In genomic region chr3:50324351-50325144, GRCh38 we compare ENCODE assay signal across 8 cellular contexts. TPM values are rescaled to one million over a fixed set of nuclear protein-coding genes. Genes with fewer than 3 reads are reported as not detected.
DNase-seq lines count a peak whose midpoint lies in the region; ATAC-seq and TF ChIP-seq lines count a peak whose summit lies in the region.

No MANE protein-coding gene starts in this region.

- peak; percentile 55 for DNase-seq in AG10803 (ENCODE audit: low read depth)
- peak; percentile 49 to 87 for DNase-seq in HAP-1 (ENCODE audit: low spot score in 2 of 2)
- peak; percentile 70 for DNase-seq in OCI-LY7 (ENCODE audit: low spot score)
- peak; percentile 72 to 76 for DNase-seq in activated T-cell treated with anti-CD3 and anti-CD28 coated beads, Interleukin-2, amount 50 U/mL, for 72 hours
- DNase-seq in esophagus squamous epithelium (lab: John Stamatoyannopoulos, UW) = no peak
- DNase-seq in type B pancreatic cell (ENCODE audit: extremely low spot score, unreplicated experiment) = no peak

- no peak for TF ChIP-seq EP300 in neural cell (conservative IDR thresholded peaks at IDR 0.05; ENCODE audit: poor library complexity, severe bottlenecking)

- H3K27me3 ChIP-seq in HAP-1 (ENCODE audit: low read depth) (no peaks in the 10 kb centered on the region), esophagus squamous epithelium (no peaks in the 10 kb centered on the region), neural cell (ENCODE audit: insufficient read depth, low read depth, low read length) (no peaks in the 10 kb centered on the region)

- H3K79me2 ChIP-seq in OCI-LY7 (ENCODE audit: insufficient read depth, low read depth, low read length) = peaks cover 12% of the 10 kb centered on the region; the same call in 1 of the 2 replicates
- peaks cover 24% of the 10 kb centered on the region for H3K79me2 ChIP-seq in neural cell (replicated peaks; ENCODE audit: insufficient read depth, low read length)

- no peaks in the 10 kb centered on the region for H3F3A ChIP-seq in neural cell (ENCODE audit: insufficient read depth, low read length, poor library complexity, severe bottlenecking)

- no peak for TF ChIP-seq POLR2A in esophagus squamous epithelium (IDR thresholded peaks at IDR 0.05)

- H3K4me3 ChIP-seq in AG10803 (ENCODE audit: low read length) (no peak overlapping the region), HAP-1 (no peak overlapping the region), OCI-LY7 (ENCODE audit: low read depth, low read length, poor library complexity, severe bottlenecking) (no peak overlapping the region), esophagus squamous epithelium (peak overlapping the region in 1 of 4 donors; percentile 23), neural cell (ENCODE audit: low read length) (no peak overlapping the region)

- H3K9ac ChIP-seq in neural cell (ENCODE audit: low read length) = no peak overlapping the region

- POLR2A ChIA-PET in OCI-LY7 (lab: Charles Lee) = interaction anchor here (1.2 kb wide), 1 partner anchor 26 kb away, joined by 3 read pairs; the partner anchor contains the start of gene NPRL2

- CTCF ChIA-PET in OCI-LY7 (lab: Charles Lee; ENCODE audit: unreplicated experiment) = interaction anchor here (1.9 kb wide), 1 partner anchor 32 kb away, joined by 5 read pairs; the partner anchor contains the start of gene IFRD2

- H3K9me3 Mint-ChIP-seq in activated T-cell treated with anti-CD3 and anti-CD28 coated beads, Interleukin-2, amount 50 U/mL, for 72 hours = no peaks in the 10 kb centered on the region
- H3K9me3 Mint-ChIP-seq in type B pancreatic cell = no peaks in the 10 kb centered on the region

- no peak overlapping the region for H3K27ac ChIP-seq in OCI-LY7 (ENCODE audit: low read depth, low read length, poor library complexity, severe bottlenecking)
- H3K27ac ChIP-seq in esophagus squamous epithelium = peak overlapping the region; percentile 90 to 98 (median 96)
- no peak overlapping the region for H3K27ac ChIP-seq in neural cell (ENCODE audit: low read length)

- BruUV-seq in OCI-LY7 (replicated peaks; lab: Mats Ljungman, UMichigan) = no TSS peak

- peaks cover 16% of the 10 kb centered on the region for H3K4me1 ChIP-seq in HAP-1
- H3K4me1 ChIP-seq in OCI-LY7 (ENCODE audit: insufficient read depth, low read length, poor library complexity, severe bottlenecking) = peaks cover 29% of the 10 kb centered on the region
- H3K4me1 ChIP-seq in esophagus squamous epithelium = peaks cover 50 to 88% (median 51%) of the 10 kb centered on the region in 3 donors

- H3K4me2 ChIP-seq in OCI-LY7 (ENCODE audit: low read length) (no peak overlapping the region), neural cell (ENCODE audit: low read length) (no peak overlapping the region)

- intact Hi-C loops in OCI-LY7 (cut with micrococcal nuclease; ENCODE audit: unreplicated experiment) (loop anchor here (1.0 to 5.0 kb wide), 3 partner anchors 25 to 97 kb away; partner anchors contain the start of genes HYAL3 and NAA80), esophagus squamous epithelium (cut with DNase I) (loop anchor here (10.0 kb wide), 1 partner anchor 50 kb away; the partner anchor contains the start of gene LSMEM2)

- H3K4me3 Mint-ChIP-seq in activated T-cell treated with anti-CD3 and anti-CD28 coated beads, Interleukin-2, amount 50 U/mL, for 72 hours = no peak overlapping the region
- peak overlapping the region; percentile 75 for H3K4me3 Mint-ChIP-seq in type B pancreatic cell

- no peaks in the 10 kb centered on the region for H3K36me3 Mint-ChIP-seq in activated T-cell treated with anti-CD3 and anti-CD28 coated beads, Interleukin-2, amount 50 U/mL, for 72 hours (ENCODE audit: insufficient read depth in 2 of 2)
- peaks cover 4% of the 10 kb centered on the region for H3K36me3 Mint-ChIP-seq in type B pancreatic cell

- peak; percentile 15 to 32 for ATAC-seq in activated T-cell treated with anti-CD3 and anti-CD28 coated beads, Interleukin-2, amount 50 U/mL, for 72 hours (replicated peaks in 1 of 2)
- no peak for ATAC-seq in GM21360 (IDR thresholded peaks at IDR 0.05; ENCODE audit: unreplicated experiment)

- H3K9me2 ChIP-seq in OCI-LY7 (ENCODE audit: insufficient read depth, low read length) = no peaks in the 10 kb centered on the region
- no peaks in the 10 kb centered on the region for H3K9me2 ChIP-seq in neural cell (ENCODE audit: insufficient read depth, low read length)

- H4K20me1 ChIP-seq in OCI-LY7 (ENCODE audit: insufficient read depth, low read length) (no peaks in the 10 kb centered on the region), neural cell (ENCODE audit: insufficient read depth) (no peaks in the 10 kb centered on the region)

- H3K4me1 Mint-ChIP-seq in activated T-cell treated with anti-CD3 and anti-CD28 coated beads, Interleukin-2, amount 50 U/mL, for 72 hours (ENCODE audit: low read depth) = peaks cover 45% of the 10 kb centered on the region
- H3K4me1 Mint-ChIP-seq in type B pancreatic cell (ENCODE audit: unreplicated experiment) = peaks cover 22% of the 10 kb centered on the region

- no peaks in the 10 kb centered on the region for H3K9me3 ChIP-seq in HAP-1
- H3K9me3 ChIP-seq in OCI-LY7 (ENCODE audit: low read length) = no peaks in the 10 kb centered on the region
- no peaks in the 10 kb centered on the region for H3K9me3 ChIP-seq in esophagus squamous epithelium
- no peaks in the 10 kb centered on the region for H3K9me3 ChIP-seq in neural cell (ENCODE audit: low read length)

- TF ChIP-seq CTCF in AG10803 (conservative IDR thresholded peaks at IDR 0.05; ENCODE audit: low read length) = peak; percentile 82
- TF ChIP-seq CTCF in OCI-LY7 (conservative IDR thresholded peaks at IDR 0.05; ENCODE audit: low read length) = peak; percentile 83
- peak; percentile 47 to 88 (median 82) for TF ChIP-seq CTCF in esophagus squamous epithelium (IDR thresholded peaks at IDR 0.05)
- TF ChIP-seq CTCF in neural cell (IDR thresholded peaks at IDR 0.05; ENCODE audit: poor library complexity, severe bottlenecking) = peak; percentile 76
- TF ChIP-seq CTCF in type B pancreatic cell (conservative IDR thresholded peaks at IDR 0.05) = peak; percentile 86

- H2AFZ ChIP-seq in OCI-LY7 (ENCODE audit: low read length) (no peak overlapping the region), neural cell (ENCODE audit: low read depth, low read length) (no peak overlapping the region)

- peaks cover 21% of the 10 kb centered on the region for H3K36me3 ChIP-seq in HAP-1 (replicated peaks)
- peaks cover 23% of the 10 kb centered on the region for H3K36me3 ChIP-seq in OCI-LY7 (ENCODE audit: insufficient read depth, low read length)
- H3K36me3 ChIP-seq in esophagus squamous epithelium = peaks cover 0 to 31% (median 2%) of the 10 kb centered on the region in 3 donors
- H3K36me3 ChIP-seq in neural cell (ENCODE audit: insufficient read depth, low read length) = no peaks in the 10 kb centered on the region

- no peak overlapping the region for H3K27ac Mint-ChIP-seq in activated T-cell treated with anti-CD3 and anti-CD28 coated beads, Interleukin-2, amount 50 U/mL, for 72 hours
- peak overlapping the region; percentile 86 for H3K27ac Mint-ChIP-seq in type B pancreatic cell

- in situ Hi-C loops in HAP-1 (cut with MboI; ENCODE audit: low sequenced_read_pairs) = loop anchor here (5.0 kb wide), 1 partner anchor 32 kb away; the partner anchor contains the start of gene IFRD2

- peak; percentile 63 for TF ChIP-seq RAD21 in neural cell (conservative IDR thresholded peaks at IDR 0.05)

- 43 to 51% methylated on average over 3 to 4 of the region's 4 CpGs for WGBS in esophagus squamous epithelium, 2 donors

- no peaks in the 10 kb centered on the region for H3K27me3 Mint-ChIP-seq in activated T-cell treated with anti-CD3 and anti-CD28 coated beads, Interleukin-2, amount 50 U/mL, for 72 hours (ENCODE audit: low read depth)
- no peaks in the 10 kb centered on the region for H3K27me3 Mint-ChIP-seq in type B pancreatic cell

RNA-seq across cellular contexts. Expression of gene HYAL2, which starts 2.0 kb away (rescaled TPM):
- 15.3 and 19.7 TPM in 2 replicates for total RNA-seq in OCI-LY7 (2014; rRNA removed; shearing (Covaris generic))
- 7.6 and 7.7 TPM in 2 replicates for total RNA-seq in OCI-LY7 (2022)
- total RNA-seq in activated T-cell treated with anti-CD3 and anti-CD28 coated beads, Interleukin-2, amount 50 U/mL, for 72 hours = 1 to 10 TPM; 4.6 to 4.8 TPM
- 10 to 100 TPM; 36.7 to 68.9 (median 51.5) TPM for total RNA-seq in esophagus squamous epithelium
- polyA plus RNA-seq in neural cell = 116 and 138 TPM in 2 replicates
- polyA minus RNA-seq in neural cell = 84.5 and 95.7 TPM in 2 replicates
- total RNA-seq in type B pancreatic cell (ENCODE audit: low replicate concordance) = 46.6 and 52.5 TPM in 2 replicates

RNA-seq across cellular contexts. Expression of gene TUSC2, which starts 3.5 kb away (rescaled TPM):
- 24.5 and 26.9 TPM in 2 replicates for total RNA-seq in OCI-LY7 (2014; rRNA removed; shearing (Covaris generic))
- total RNA-seq in OCI-LY7 (2022) (20.2 and 20.4 TPM in 2 replicates), esophagus squamous epithelium (10 to 100 TPM; 16.0 to 42.9 (median 27.4) TPM), type B pancreatic cell (ENCODE audit: low replicate concordance) (24.9 and 39.0 TPM in 2 replicates)
- total RNA-seq in activated T-cell treated with anti-CD3 and anti-CD28 coated beads, Interleukin-2, amount 50 U/mL, for 72 hours = 10 to 100 TPM; 16.2 to 16.8 TPM
- 88.8 and 106 TPM in 2 replicates for polyA plus RNA-seq in neural cell
- polyA minus RNA-seq in neural cell = 28.6 and 35.3 TPM in 2 replicates

RNA-seq across cellular contexts. Expression of gene RASSF1, which starts 16.1 kb away (rescaled TPM):
- total RNA-seq in OCI-LY7 (2014; rRNA removed; shearing (Covaris generic)) = 35.8 and 36.0 TPM in 2 replicates
- total RNA-seq in OCI-LY7 (2022) (33.0 and 33.9 TPM in 2 replicates), esophagus squamous epithelium (10 to 100 TPM; 11.9 to 31.7 (median 24.9) TPM), type B pancreatic cell (ENCODE audit: low replicate concordance) (13.7 and 13.8 TPM in 2 replicates)
- 10 to 100 TPM; 51.4 to 61.6 TPM for total RNA-seq in activated T-cell treated with anti-CD3 and anti-CD28 coated beads, Interleukin-2, amount 50 U/mL, for 72 hours
- 51.4 and 54.0 TPM in 2 replicates for polyA plus RNA-seq in neural cell
- polyA minus RNA-seq in neural cell = 18.1 and 19.0 TPM in 2 replicates

RNA-seq across cellular contexts. Expression of gene ZMYND10, which starts 21.0 kb away (rescaled TPM):
- total RNA-seq in OCI-LY7 (2014; rRNA removed; shearing (Covaris generic)) = 1.7 and 1.8 TPM in 2 replicates
- 2.8 and 3.0 TPM in 2 replicates for total RNA-seq in OCI-LY7 (2022)
- 1 to 10 TPM; 1.2 TPM for total RNA-seq in activated T-cell treated with anti-CD3 and anti-CD28 coated beads, Interleukin-2, amount 50 U/mL, for 72 hours
- total RNA-seq in esophagus squamous epithelium = 1 to 10 TPM in 1 of 4 donors, not detected in 3; 1.1 TPM
- 5.0 and 5.2 TPM in 2 replicates for polyA plus RNA-seq in neural cell
- 0.97 and 1.3 TPM in 2 replicates for polyA minus RNA-seq in neural cell
- 1.8 and 13.4 TPM in 2 replicates for total RNA-seq in type B pancreatic cell (ENCODE audit: low replicate concordance)

RNA-seq across cellular contexts. Expression of gene HYAL1, which starts 21.2 kb away (rescaled TPM):
- 0.85 and 2.8 TPM in 2 replicates for total RNA-seq in OCI-LY7 (2014; rRNA removed; shearing (Covaris generic))
- 0.33 and 0.36 TPM in 2 replicates for total RNA-seq in OCI-LY7 (2022)
- total RNA-seq in activated T-cell treated with anti-CD3 and anti-CD28 coated beads, Interleukin-2, amount 50 U/mL, for 72 hours = under 1 TPM in 1 of 2 donors, not detected in 1; 0.19 TPM
- total RNA-seq in esophagus squamous epithelium = 1 to 10 TPM; 1.8 to 8.9 (median 4.8) TPM
- polyA plus RNA-seq in neural cell = 2.2 and 4.7 TPM in 2 replicates
- 3.2 and 3.6 TPM in 2 replicates for polyA minus RNA-seq in neural cell
- total RNA-seq in type B pancreatic cell (ENCODE audit: low replicate concordance) = 2.3 and 3.7 TPM in 2 replicates

Comparison
In these comparisons a context has a peak if more than half of its experiments do, and no peak if none do; other contexts are left out.
1. DNase-seq: peak in AG10803 (single experiment), HAP-1 (2 of 2), OCI-LY7 (single experiment) and activated T-cell treated with anti-CD3 and anti-CD28 coated beads, Interleukin-2, amount 50 U/mL, for 72 hours (2 of 2); none in esophagus squamous epithelium (single experiment) and type B pancreatic cell (single experiment).
2. H3K27ac ChIP-seq: peak in esophagus squamous epithelium (4 of 4); none in OCI-LY7 (single experiment) and neural cell (single experiment).
3. Peak in every context shown above with its lines, with median percentiles within 50 percentile points of each other: CTCF ChIP-seq.